15 cellular contexts compared by ENCODE assay signal in the genomic region with DNA sequence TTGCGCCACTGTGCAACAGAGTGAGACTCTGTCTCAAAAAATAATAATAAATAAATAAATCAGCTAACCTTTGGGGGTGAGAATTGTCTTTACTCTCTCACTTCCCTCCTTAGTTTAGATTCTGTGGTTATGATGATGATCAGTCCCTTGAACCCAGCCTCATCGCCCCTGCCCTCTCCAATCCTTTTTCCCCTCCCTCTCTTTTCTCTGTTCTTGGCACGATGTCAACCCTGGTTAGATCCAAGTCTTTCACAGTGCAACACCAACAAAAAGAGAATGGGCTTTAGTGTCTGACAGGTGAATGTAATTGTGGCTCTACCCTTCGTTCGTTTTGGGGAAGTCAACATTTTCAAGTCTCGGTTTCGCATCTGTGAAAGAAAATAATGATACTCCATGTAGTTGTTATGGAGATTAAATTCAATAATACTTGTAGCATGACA. TPM values are rescaled to one million over a fixed set of nuclear protein-coding genes. Genes with fewer than 3 reads are reported as not detected.
DNase-seq lines count a peak whose midpoint lies in the region; ATAC-seq and TF ChIP-seq lines count a peak whose summit lies in the region.
"Had no signal": no experiment of that assay in that cellular context is flagged by ENCODE, and none has a peak within 500 bp of the region (broad histone marks: within the 10 kb centered on the region; RNA-seq: fewer than 3 reads in every experiment).

No MANE protein-coding gene starts in this region.

- POLR2A ChIA-PET in activated CD4-positive, alpha-beta T cell treated with anti-CD3 and anti-CD28 coated beads for 36 hours (lab: Charles Lee) = no interaction called here

- no peaks in the 10 kb centered on the region for H4K20me1 ChIP-seq in DOHH2 (ENCODE audit: control insufficient read depth, insufficient read depth, low read depth, low read length)

- no peak overlapping the region for H3K27ac Mint-ChIP-seq in activated CD4-positive, alpha-beta T cell treated with anti-CD3 and anti-CD28 coated beads for 36 hours
- H3K27ac Mint-ChIP-seq: activated naive CD4-positive, alpha-beta T cell treated with anti-CD3 and anti-CD28 coated beads, Interleukin-2, amount 50 U/mL, for 72 hours had no signal

- no peaks in the 10 kb centered on the region for H3K4me1 Mint-ChIP-seq in activated CD4-positive, alpha-beta T cell treated with anti-CD3 and anti-CD28 coated beads for 36 hours

- no peak overlapping the region for H3K4me3 Mint-ChIP-seq in activated CD4-positive, alpha-beta T cell treated with anti-CD3 and anti-CD28 coated beads for 36 hours

- no peaks in the 10 kb centered on the region for H3K79me2 ChIP-seq in DOHH2 (ENCODE audit: control insufficient read depth, low read length)

- intact Hi-C loops in upper lobe of right lung (cut with DNase I) = no loop called here
- intact Hi-C loops in activated CD4-positive, alpha-beta T cell treated with anti-CD3 and anti-CD28 coated beads for 36 hours (cut with DNase I, micrococcal nuclease) = no loop called here

- DNase-seq in NCI-H345 treated with DMSO at 0.1 percent for 48 hours (lab: John Stamatoyannopoulos, UW; ENCODE audit: unreplicated experiment) = peak; percentile 71
- DNase-seq in upper lobe of right lung = no peak
- DNase-seq in activated T-cell treated with anti-CD3 and anti-CD28 coated beads, Interleukin-2, amount 50 U/mL, for 48 hours = no peak
- DNase-seq in NCI-H1092 treated with DMSO at 0.1 percent for 48 hours (lab: John Stamatoyannopoulos, UW) = no peak
- no peak for DNase-seq in activated CD4-positive, alpha-beta T cell treated with anti-CD3 and anti-CD28 coated beads for 36 hours
- DNase-seq: cerebellar nuclear complex; esophagus squamous epithelium; NCI-H2171 treated with DMSO at 0.1 percent for 48 hours; stimulated activated CD4-positive, alpha-beta T cell treated with anti-CD3 and anti-CD28 coated beads, Interleukin-12 subunit alpha, Interleukin-12 subunit beta, amount 100 ng/mL, for 4 hours; uterus had no signal

- H3K27me3 ChIP-seq in DOHH2 (ENCODE audit: control insufficient read depth, low read length) (no peaks in the 10 kb centered on the region), upper lobe of right lung (no peaks in the 10 kb centered on the region)
- H3K27me3 ChIP-seq: esophagus squamous epithelium, uterus had no signal

- peaks cover 4% of the 10 kb centered on the region for H3K9me3 Mint-ChIP-seq in activated CD4-positive, alpha-beta T cell treated with anti-CD3 and anti-CD28 coated beads for 36 hours (ENCODE audit: low read depth)

- H3K4me2 ChIP-seq in DOHH2 (ENCODE audit: low read length) = peak overlapping the region; percentile 36

- peak; percentile 57 for ATAC-seq in GM19328 (IDR thresholded peaks at IDR 0.05; ENCODE audit: unreplicated experiment)
- ATAC-seq in HG02938 (IDR thresholded peaks at IDR 0.05; ENCODE audit: unreplicated experiment) = peak; percentile 92
- ATAC-seq in upper lobe of right lung = no peak
- no peak for ATAC-seq in activated CD4-positive, alpha-beta T cell treated with anti-CD3 and anti-CD28 coated beads for 36 hours
- ATAC-seq: activated naive CD4-positive, alpha-beta T cell treated with anti-CD3 and anti-CD28 coated beads, Interleukin-2, amount 50 U/mL, for 72 hours had no signal

- TF ChIP-seq CTCF in DOHH2 (IDR thresholded peaks at IDR 0.05; ENCODE audit: low read depth, low read length, poor library complexity, severe bottlenecking) (no peak), upper lobe of right lung (IDR thresholded peaks at IDR 0.05) (no peak)

- H3K36me3 ChIP-seq in DOHH2 (ENCODE audit: control insufficient read depth, low read length) (no peaks in the 10 kb centered on the region), upper lobe of right lung (no peaks in the 10 kb centered on the region)
- H3K36me3 ChIP-seq: uterus had no signal

- 0 out of 2 replicates have a peak, but pooled peaks cover 3% of the 10 kb centered on the region for H3K9me3 ChIP-seq in DOHH2 (ENCODE audit: control insufficient read depth, insufficient read depth, low read length)
- H3K9me3 ChIP-seq in upper lobe of right lung = no peaks in the 10 kb centered on the region
- H3K9me3 ChIP-seq: esophagus squamous epithelium, uterus had no signal

- no peaks in the 10 kb centered on the region for H3F3A ChIP-seq in DOHH2 (ENCODE audit: control insufficient read depth, insufficient read depth)

- H3K27me3 Mint-ChIP-seq in activated CD4-positive, alpha-beta T cell treated with anti-CD3 and anti-CD28 coated beads for 36 hours = peaks cover 7% of the 10 kb centered on the region

- H3K4me3 ChIP-seq in DOHH2 (ENCODE audit: low read length) = peak overlapping the region; percentile 35; the same call in 1 of the 2 replicates
- no peak overlapping the region for H3K4me3 ChIP-seq in upper lobe of right lung
- H3K4me3 ChIP-seq: esophagus squamous epithelium, uterus had no signal

- peaks cover 22% of the 10 kb centered on the region for H3K4me1 ChIP-seq in DOHH2 (ENCODE audit: control insufficient read depth, low read length)
- peaks cover 14% of the 10 kb centered on the region for H3K4me1 ChIP-seq in upper lobe of right lung

- CTCF ChIA-PET in activated CD4-positive, alpha-beta T cell treated with anti-CD3 and anti-CD28 coated beads for 36 hours (lab: Charles Lee) = no interaction called here

- no peak overlapping the region for H3K27ac ChIP-seq in DOHH2 (ENCODE audit: low read depth, low read length)
- no peak overlapping the region for H3K27ac ChIP-seq in upper lobe of right lung
- H3K27ac ChIP-seq: esophagus squamous epithelium, uterus had no signal

- H3K36me3 Mint-ChIP-seq in activated CD4-positive, alpha-beta T cell treated with anti-CD3 and anti-CD28 coated beads for 36 hours (ENCODE audit: low read depth) = peaks cover 1% of the 10 kb centered on the region

- no peaks in the 10 kb centered on the region for H3K9me2 ChIP-seq in DOHH2 (replicated peaks; ENCODE audit: control insufficient read depth, low read length)

RNA-seq across cellular contexts. Expression of a gene that starts 59.0 kb away (rescaled TPM):
- total RNA-seq in upper lobe of right lung = 136 TPM
- total RNA-seq in activated CD4-positive, alpha-beta T cell treated with anti-CD3 and anti-CD28 coated beads for 36 hours = not detected
- total RNA-seq: activated naive CD4-positive, alpha-beta T cell treated with anti-CD3 and anti-CD28 coated beads, Interleukin-2, amount 50 U/mL, for 72 hours; T-helper 1 cell treated with Interleukin-12 subunit alpha and Interleukin-12 subunit beta and Interleukin-4 antibody, amounts not matched to agents 30 ng/mL and 1 ng/mL, for 36 hours had no signal

Comparison
In these comparisons a context has a peak if more than half of its experiments do, and no peak if none do; other contexts are left out.
1. ATAC-seq: peak in GM19328 (single experiment) and HG02938 (single experiment); none in upper lobe of right lung (single experiment) and activated CD4-positive, alpha-beta T cell treated with anti-CD3 and anti-CD28 coated beads for 36 hours (single experiment).
2. RNA of a gene that starts 59.0 kb away (total RNA-seq): 136 TPM in upper lobe of right lung (single experiment); not detected in activated CD4-positive, alpha-beta T cell treated with anti-CD3 and anti-CD28 coated beads for 36 hours; every median in the first group is over 100 times any median in the second.